In genomic region chr4:1291091-1291490, GRCh38 we compare ENCODE assay signal across 1 cellular context.
TF ChIP-seq lines count a peak whose summit lies in the region.

No MANE protein-coding gene starts in this region.

TF ChIP-seq in GM23338, 12 proteins besides CTCF, POLR2A, EP300 and RAD21 (continued from another document):
- no peak for TF ChIP-seq REST (IDR thresholded peaks at IDR 0.05; ENCODE audit: unreplicated experiment)
